In genomic region chr13:98537306-98537705, GRCh38 we compare ENCODE assay signal across 2 cellular contexts.
TF ChIP-seq lines count a peak whose summit lies in the region.

No MANE protein-coding gene starts in this region.

TF ChIP-seq in WTC11, 78 proteins besides CTCF, POLR2A, EP300 and RAD21 (continued from another document):
- TF ChIP-seq ATF6 (CRISPR knock-in tag; IDR thresholded peaks at IDR 0.05): no peak
- TF ChIP-seq GRHL2 (CRISPR knock-in tag; IDR thresholded peaks at IDR 0.05; ENCODE audit: insufficient replicate concordance, severe bottlenecking): no peak
- no peak for TF ChIP-seq TP53 (CRISPR knock-in tag; IDR thresholded peaks at IDR 0.05)

TF ChIP-seq in SK-N-SH treated with all-trans-retinoic acid at 6 μM for 48 hours, 23 proteins besides CTCF, POLR2A, EP300 and RAD21 (continued from another document):
- TF ChIP-seq GLIS3 (CRISPR knock-in tag; IDR thresholded peaks at IDR 0.05): no peak
- TF ChIP-seq TSHZ2 (CRISPR knock-in tag; IDR thresholded peaks at IDR 0.05): no peak
TF ChIP-seq in SK-N-SH treated with all-trans-retinoic acid at 6 μM for 48 hours: peak in this region for 0.
